In the genomic region with DNA sequence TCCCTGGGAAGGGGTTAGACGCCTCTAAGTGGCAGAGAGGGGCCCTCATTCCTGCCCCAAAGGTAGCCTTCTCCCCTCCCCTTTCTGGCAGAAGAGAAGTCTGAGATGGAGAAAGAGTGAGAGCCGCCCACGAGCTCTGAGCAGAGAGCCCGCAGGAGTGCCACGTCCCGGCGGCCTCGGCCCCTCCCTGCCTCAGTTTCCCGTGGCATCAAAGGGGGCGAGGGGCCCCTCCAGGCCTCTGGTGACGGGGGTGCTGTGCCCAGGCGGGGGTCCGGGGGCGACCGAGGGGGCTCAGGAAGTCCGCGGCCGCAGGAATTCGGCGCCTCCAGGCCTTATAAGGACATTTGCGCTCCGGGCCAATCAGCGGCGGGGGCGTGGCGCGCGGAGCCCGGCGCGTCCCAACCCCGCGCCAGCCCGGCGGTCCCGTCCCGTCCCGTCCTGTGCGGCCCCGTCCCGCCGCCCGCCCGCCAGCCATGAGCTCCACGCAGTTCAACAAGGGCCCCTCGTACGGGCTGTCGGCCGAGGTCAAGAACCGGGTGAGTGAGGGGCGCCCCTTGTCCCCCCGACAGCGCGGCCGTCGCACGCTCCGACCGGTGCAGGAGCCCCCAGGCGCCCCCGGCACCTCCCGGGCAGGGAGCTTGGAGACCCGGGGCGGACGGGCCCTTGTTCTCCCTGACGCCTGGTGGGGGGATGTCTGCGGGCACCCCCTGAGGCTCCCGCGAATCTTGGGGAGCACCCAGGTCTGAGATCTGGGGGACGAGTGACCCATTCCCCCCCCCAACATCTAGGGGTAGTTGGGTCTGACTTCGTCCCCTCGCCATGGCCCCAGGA, we compare ENCODE assay signal across 1 cellular context.
TF ChIP-seq lines count a peak whose summit lies in the region.

A gene (plus strand): TSS at position 420 of the 831 bp plus-strand sequence. CDS start 54 bp downstream, at position 474.

TF ChIP-seq in HEK293, 187 proteins besides CTCF, POLR2A, EP300 and RAD21 (continued from another document and continues in another):
- TF ChIP-seq, protein P1, sequence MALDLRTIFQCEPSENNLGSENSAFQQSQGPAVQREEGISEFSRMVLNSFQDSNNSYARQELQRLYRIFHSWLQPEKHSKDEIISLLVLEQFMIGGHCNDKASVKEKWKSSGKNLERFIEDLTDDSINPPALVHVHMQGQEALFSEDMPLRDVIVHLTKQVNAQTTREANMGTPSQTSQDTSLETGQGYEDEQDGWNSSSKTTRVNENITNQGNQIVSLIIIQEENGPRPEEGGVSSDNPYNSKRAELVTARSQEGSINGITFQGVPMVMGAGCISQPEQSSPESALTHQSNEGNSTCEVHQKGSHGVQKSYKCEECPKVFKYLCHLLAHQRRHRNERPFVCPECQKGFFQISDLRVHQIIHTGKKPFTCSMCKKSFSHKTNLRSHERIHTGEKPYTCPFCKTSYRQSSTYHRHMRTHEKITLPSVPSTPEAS (tag by site-specific recombination; IDR thresholded peaks at IDR 0.05), result no peak
- TF ChIP-seq ZNF423 (tag by site-specific recombination; IDR thresholded peaks at IDR 0.05), result no peak
- no peak for TF ChIP-seq ZNF221 (tag by site-specific recombination; IDR thresholded peaks at IDR 0.05; ENCODE audit: borderline replicate concordance)
- no peak for TF ChIP-seq ZNF660 (tag by site-specific recombination; IDR thresholded peaks at IDR 0.05)
- TF ChIP-seq, protein P2, sequence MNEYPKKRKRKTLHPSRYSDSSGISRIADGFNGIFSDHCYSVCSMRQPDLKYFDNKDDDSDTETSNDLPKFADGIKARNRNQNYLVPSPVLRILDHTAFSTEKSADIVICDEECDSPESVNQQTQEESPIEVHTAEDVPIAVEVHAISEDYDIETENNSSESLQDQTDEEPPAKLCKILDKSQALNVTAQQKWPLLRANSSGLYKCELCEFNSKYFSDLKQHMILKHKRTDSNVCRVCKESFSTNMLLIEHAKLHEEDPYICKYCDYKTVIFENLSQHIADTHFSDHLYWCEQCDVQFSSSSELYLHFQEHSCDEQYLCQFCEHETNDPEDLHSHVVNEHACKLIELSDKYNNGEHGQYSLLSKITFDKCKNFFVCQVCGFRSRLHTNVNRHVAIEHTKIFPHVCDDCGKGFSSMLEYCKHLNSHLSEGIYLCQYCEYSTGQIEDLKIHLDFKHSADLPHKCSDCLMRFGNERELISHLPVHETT (tag by site-specific recombination; IDR thresholded peaks at IDR 0.05), result no peak
- peak; percentile 21; the same call in 1 of the 2 replicates for TF ChIP-seq ZNF76 (tag by site-specific recombination; IDR thresholded peaks at IDR 0.05; ENCODE audit: borderline replicate concordance, low read depth)
- TF ChIP-seq, protein P3, sequence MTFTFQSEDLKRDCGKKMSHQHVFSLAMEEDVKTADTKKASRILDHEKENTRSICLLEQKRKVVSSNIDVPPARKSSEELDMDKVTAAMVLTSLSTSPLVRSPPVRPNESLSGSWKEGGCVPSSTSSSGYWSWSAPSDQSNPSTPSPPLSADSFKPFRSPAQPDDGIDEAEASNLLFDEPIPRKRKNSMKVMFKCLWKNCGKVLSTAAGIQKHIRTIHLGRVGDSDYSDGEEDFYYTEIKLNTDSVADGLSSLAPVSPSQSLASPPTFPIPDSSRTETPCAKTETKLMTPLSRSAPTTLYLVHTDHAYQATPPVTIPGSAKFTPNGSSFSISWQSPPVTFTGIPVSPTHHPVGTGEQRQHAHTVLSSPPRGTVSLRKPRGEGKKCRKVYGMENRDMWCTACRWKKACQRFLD (tag by site-specific recombination; IDR thresholded peaks at IDR 0.05), result no peak
- peak; percentile 77 for TF ChIP-seq ZFHX2 (tag by site-specific recombination; conservative IDR thresholded peaks at IDR 0.05)
- TF ChIP-seq SP2 (tag by site-specific recombination; IDR thresholded peaks at IDR 0.05), result peak; percentile 55
- TF ChIP-seq ZNF621 (tag by site-specific recombination; IDR thresholded peaks at IDR 0.05), result no peak
- TF ChIP-seq ZNF311 (tag by site-specific recombination; IDR thresholded peaks at IDR 0.05; ENCODE audit: borderline replicate concordance), result no peak
- TF ChIP-seq ZNF175 (tag by site-specific recombination; IDR thresholded peaks at IDR 0.05), result no peak
- TF ChIP-seq, protein P4, sequence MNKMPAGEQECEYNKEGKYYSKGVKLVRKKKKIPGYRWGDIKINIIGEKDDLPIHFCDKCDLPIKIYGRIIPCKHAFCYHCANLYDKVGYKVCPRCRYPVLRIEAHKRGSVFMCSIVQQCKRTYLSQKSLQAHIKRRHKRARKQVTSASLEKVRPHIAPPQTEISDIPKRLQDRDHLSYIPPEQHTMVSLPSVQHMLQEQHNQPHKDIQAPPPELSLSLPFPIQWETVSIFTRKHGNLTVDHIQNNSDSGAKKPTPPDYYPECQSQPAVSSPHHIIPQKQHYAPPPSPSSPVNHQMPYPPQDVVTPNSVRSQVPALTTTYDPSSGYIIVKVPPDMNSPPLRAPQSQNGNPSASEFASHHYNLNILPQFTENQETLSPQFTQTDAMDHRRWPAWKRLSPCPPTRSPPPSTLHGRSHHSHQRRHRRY (tag by site-specific recombination; IDR thresholded peaks at IDR 0.05), result no peak
- TF ChIP-seq ZNF510 (tag by site-specific recombination; IDR thresholded peaks at IDR 0.05; ENCODE audit: insufficient replicate concordance), result no peak
- no peak for TF ChIP-seq KLF8 (tag by site-specific recombination; IDR thresholded peaks at IDR 0.05)
- no peak for TF ChIP-seq ZNF23 (tag by site-specific recombination; IDR thresholded peaks at IDR 0.05; ENCODE audit: borderline replicate concordance)
- no peak for TF ChIP-seq ZNF514 (tag by site-specific recombination; IDR thresholded peaks at IDR 0.05)
- TF ChIP-seq ZNF596 (tag by site-specific recombination; IDR thresholded peaks at IDR 0.05), result no peak; the same call in 1 of the 2 replicates
- TF ChIP-seq ZNF211 (tag by site-specific recombination; IDR thresholded peaks at IDR 0.05; ENCODE audit: low read depth), result no peak
- no peak for TF ChIP-seq WT1 (tag by site-specific recombination; IDR thresholded peaks at IDR 0.05)
- TF ChIP-seq ZNF202 (tag by site-specific recombination; IDR thresholded peaks at IDR 0.05; ENCODE audit: borderline replicate concordance), result no peak
- TF ChIP-seq, protein P5, sequence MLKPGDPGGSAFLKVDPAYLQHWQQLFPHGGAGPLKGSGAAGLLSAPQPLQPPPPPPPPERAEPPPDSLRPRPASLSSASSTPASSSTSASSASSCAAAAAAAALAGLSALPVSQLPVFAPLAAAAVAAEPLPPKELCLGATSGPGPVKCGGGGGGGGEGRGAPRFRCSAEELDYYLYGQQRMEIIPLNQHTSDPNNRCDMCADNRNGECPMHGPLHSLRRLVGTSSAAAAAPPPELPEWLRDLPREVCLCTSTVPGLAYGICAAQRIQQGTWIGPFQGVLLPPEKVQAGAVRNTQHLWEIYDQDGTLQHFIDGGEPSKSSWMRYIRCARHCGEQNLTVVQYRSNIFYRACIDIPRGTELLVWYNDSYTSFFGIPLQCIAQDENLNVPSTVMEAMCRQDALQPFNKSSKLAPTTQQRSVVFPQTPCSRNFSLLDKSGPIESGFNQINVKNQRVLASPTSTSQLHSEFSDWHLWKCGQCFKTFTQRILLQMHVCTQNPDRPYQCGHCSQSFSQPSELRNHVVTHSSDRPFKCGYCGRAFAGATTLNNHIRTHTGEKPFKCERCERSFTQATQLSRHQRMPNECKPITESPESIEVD (tag by site-specific recombination; IDR thresholded peaks at IDR 0.05), result no peak
- TF ChIP-seq ZBTB7A (tag by site-specific recombination; IDR thresholded peaks at IDR 0.05; ENCODE audit: low read depth), result peak; percentile 91
- TF ChIP-seq ZSCAN23 (tag by site-specific recombination; IDR thresholded peaks at IDR 0.05), result no peak
- no peak for TF ChIP-seq ZNF132 (tag by site-specific recombination; IDR thresholded peaks at IDR 0.05; ENCODE audit: borderline replicate concordance)
- no peak for TF ChIP-seq ZNF785 (tag by site-specific recombination; IDR thresholded peaks at IDR 0.05)
- TF ChIP-seq ZNF138 (tag by site-specific recombination; IDR thresholded peaks at IDR 0.05; ENCODE audit: borderline replicate concordance), result no peak
- no peak for TF ChIP-seq GLI2 (tag by site-specific recombination; IDR thresholded peaks at IDR 0.05; ENCODE audit: borderline replicate concordance, low read depth)
- no peak for TF ChIP-seq ZNF416 (tag by site-specific recombination; IDR thresholded peaks at IDR 0.05)
- TF ChIP-seq MZF1 (tag by site-specific recombination; IDR thresholded peaks at IDR 0.05; ENCODE audit: borderline replicate concordance), result no peak
- no peak for TF ChIP-seq ZNF571 (tag by site-specific recombination; IDR thresholded peaks at IDR 0.05)
- peak; percentile 14 for TF ChIP-seq OSR2 (tag by site-specific recombination; IDR thresholded peaks at IDR 0.05)
- no peak for TF ChIP-seq ZNF341 (tag by site-specific recombination; IDR thresholded peaks at IDR 0.05; ENCODE audit: low read depth)
- TF ChIP-seq, protein P6, sequence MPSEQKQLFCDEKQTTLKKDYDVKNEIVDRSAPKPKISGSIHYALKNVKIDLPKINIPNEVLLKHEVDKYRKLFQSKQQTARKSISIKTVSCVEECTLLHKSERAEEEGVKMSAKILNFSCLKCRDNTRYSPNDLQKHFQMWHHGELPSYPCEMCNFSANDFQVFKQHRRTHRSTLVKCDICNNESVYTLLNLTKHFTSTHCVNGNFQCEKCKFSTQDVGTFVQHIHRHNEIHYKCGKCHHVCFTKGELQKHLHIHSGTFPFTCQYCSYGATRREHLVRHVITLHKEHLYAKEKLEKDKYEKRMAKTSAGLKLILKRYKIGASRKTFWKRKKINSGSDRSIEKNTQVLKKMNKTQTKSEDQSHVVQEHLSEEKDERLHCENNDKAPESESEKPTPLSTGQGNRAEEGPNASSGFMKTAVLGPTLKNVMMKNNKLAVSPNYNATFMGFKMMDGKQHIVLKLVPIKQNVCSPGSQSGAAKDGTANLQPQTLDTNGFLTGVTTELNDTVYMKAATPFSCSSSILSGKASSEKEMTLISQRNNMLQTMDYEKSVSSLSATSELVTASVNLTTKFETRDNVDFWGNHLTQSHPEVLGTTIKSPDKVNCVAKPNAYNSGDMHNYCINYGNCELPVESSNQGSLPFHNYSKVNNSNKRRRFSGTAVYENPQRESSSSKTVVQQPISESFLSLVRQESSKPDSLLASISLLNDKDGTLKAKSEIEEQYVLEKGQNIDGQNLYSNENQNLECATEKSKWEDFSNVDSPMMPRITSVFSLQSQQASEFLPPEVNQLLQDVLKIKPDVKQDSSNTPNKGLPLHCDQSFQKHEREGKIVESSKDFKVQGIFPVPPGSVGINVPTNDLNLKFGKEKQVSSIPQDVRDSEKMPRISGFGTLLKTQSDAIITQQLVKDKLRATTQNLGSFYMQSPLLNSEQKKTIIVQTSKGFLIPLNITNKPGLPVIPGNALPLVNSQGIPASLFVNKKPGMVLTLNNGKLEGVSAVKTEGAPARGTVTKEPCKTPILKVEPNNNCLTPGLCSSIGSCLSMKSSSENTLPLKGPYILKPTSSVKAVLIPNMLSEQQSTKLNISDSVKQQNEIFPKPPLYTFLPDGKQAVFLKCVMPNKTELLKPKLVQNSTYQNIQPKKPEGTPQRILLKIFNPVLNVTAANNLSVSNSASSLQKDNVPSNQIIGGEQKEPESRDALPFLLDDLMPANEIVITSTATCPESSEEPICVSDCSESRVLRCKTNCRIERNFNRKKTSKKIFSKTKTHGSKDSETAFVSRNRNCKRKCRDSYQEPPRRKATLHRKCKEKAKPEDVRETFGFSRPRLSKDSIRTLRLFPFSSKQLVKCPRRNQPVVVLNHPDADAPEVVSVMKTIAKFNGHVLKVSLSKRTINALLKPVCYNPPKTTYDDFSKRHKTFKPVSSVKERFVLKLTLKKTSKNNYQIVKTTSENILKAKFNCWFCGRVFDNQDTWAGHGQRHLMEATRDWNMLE (tag by site-specific recombination; conservative IDR thresholded peaks at IDR 0.05; ENCODE audit: low read depth), result no peak
- peak; percentile 48 for TF ChIP-seq KLF9 (tag by site-specific recombination; IDR thresholded peaks at IDR 0.05; ENCODE audit: low read depth)
- peak; percentile 87 for TF ChIP-seq ZNF366 (tag by site-specific recombination; conservative IDR thresholded peaks at IDR 0.05)
- TF ChIP-seq, protein P7, sequence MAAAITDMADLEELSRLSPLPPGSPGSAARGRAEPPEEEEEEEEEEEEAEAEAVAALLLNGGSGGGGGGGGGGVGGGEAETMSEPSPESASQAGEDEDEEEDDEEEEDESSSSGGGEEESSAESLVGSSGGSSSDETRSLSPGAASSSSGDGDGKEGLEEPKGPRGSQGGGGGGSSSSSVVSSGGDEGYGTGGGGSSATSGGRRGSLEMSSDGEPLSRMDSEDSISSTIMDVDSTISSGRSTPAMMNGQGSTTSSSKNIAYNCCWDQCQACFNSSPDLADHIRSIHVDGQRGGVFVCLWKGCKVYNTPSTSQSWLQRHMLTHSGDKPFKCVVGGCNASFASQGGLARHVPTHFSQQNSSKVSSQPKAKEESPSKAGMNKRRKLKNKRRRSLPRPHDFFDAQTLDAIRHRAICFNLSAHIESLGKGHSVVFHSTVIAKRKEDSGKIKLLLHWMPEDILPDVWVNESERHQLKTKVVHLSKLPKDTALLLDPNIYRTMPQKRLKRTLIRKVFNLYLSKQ (tag by site-specific recombination; IDR thresholded peaks at IDR 0.05; ENCODE audit: borderline replicate concordance), result no peak
- no peak for TF ChIP-seq HOXA7 (CRISPR knock-in tag; IDR thresholded peaks at IDR 0.05; ENCODE audit: borderline replicate concordance)
- TF ChIP-seq ZNF530 (tag by site-specific recombination; IDR thresholded peaks at IDR 0.05; ENCODE audit: low read depth), result no peak
- peak; percentile 56 for TF ChIP-seq IKZF3 (tag by site-specific recombination; IDR thresholded peaks at IDR 0.05)
